ENCODE assay signal across 13 cellular contexts in the genomic region with DNA sequence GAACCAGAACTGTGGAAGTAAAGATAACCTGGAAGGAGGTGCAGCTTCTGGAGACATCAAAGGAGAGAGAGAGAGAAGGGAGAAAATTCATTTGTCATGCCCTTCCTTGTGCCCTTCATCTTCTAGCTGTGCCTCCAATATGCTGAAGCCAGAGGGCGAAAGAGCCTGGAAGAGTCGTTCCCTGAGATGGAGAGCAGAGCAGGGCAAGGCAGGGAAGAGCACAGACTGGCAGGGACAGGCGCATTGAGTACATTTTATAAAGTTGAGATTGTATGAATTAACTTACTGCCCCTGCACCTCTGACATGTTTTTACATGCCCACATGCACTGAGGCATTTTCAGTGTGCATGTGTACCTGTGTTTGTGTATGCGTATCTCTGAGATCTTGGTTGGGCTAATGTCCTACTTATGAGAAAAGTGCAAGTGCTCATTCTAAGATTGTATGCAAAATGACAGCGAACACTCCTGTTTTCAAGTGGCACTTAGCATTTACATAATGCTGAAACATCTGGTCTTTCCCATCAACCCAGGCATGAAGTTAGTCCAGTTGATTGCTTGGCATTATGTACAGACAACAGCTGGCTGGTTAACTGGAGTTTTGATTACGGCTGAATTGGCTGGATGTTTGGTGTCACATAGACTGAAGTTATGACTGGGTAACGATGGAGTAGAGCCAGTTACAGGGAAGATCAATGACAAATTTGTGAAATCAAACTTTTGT. TPM values are rescaled to one million over a fixed set of nuclear protein-coding genes. Genes with fewer than 3 reads are reported as not detected.
DNase-seq lines count a peak whose midpoint lies in the region; ATAC-seq, FAIRE-seq and TF ChIP-seq lines count a peak whose summit lies in the region.
"Had no signal": no experiment of that assay in that cellular context is flagged by ENCODE, and none has a peak within 500 bp of the region (broad histone marks: within the 10 kb centered on the region; RNA-seq: fewer than 3 reads in every experiment).

No MANE protein-coding gene starts in this region.

- H3K36me3 ChIP-seq in BE2C (no peaks in the 10 kb centered on the region), K562 (ENCODE audit: control insufficient read depth, insufficient read depth, low read length) (no peaks in the 10 kb centered on the region), lower lobe of right lung (no peaks in the 10 kb centered on the region), upper lobe of left lung (no peaks in the 10 kb centered on the region)

- H3K79me2 ChIP-seq in K562 (ENCODE audit: control insufficient read depth, insufficient read depth, low read length), result no peaks in the 10 kb centered on the region

- H4K20me1 ChIP-seq in K562 (replicated peaks; ENCODE audit: control insufficient read depth, insufficient read depth, low read length), result no peaks in the 10 kb centered on the region

- CTCF ChIA-PET in K562 (lab: Yijun Ruan, JAX; ENCODE audit: low intra/inter-chr PET ratio), result interaction anchor here (0.7 kb wide), 1 partner anchor 1443 kb away, joined by 3 read pairs; no protein-coding TSS in a partner anchor

- H3K4me3 ChIP-seq in BE2C (ENCODE audit: low read depth, low read length) (no peak overlapping the region), K562 (no peak overlapping the region), lower lobe of right lung (no peak overlapping the region), upper lobe of left lung (no peak overlapping the region)
- H3K4me3 ChIP-seq: GM12878 had no signal

- H3K27ac ChIP-seq in K562 (ENCODE audit: extremely low read depth, low read depth, low read length) (no peak overlapping the region), lower lobe of right lung (no peak overlapping the region), upper lobe of left lung (peak overlapping the region in 2 of 4 donors; percentile 7 to 20)

- 2% methylated on average over 7 of the region's 7 CpGs for WGBS in K562 (ENCODE audit: insufficient coverage, low coverage, missing lambda C conversion rate)
- WGBS in upper lobe of left lung, 2 donors, result 65 to 77% methylated on average over 7 of the region's 7 CpGs

- H3K4me1 ChIP-seq in BE2C (no peaks in the 10 kb centered on the region), K562 (replicated peaks in 1 of 2; ENCODE audit: control insufficient read depth in 2 of 2, insufficient read depth in 2 of 2, low read length in 2 of 2) (no peaks in the 10 kb centered on the region), lower lobe of right lung (peaks cover 9% of the 10 kb centered on the region), upper lobe of left lung (peaks cover 0 to 9% (median 6%) of the 10 kb centered on the region in 4 donors)

- intact Hi-C loops in K562 (cut with micrococcal nuclease) (no loop called here), lower lobe of right lung (cut with DNase I) (no loop called here)

- H3K9ac ChIP-seq in K562 (ENCODE audit: insufficient read depth in 1 of 2, low read depth in 2 of 2, low read length in 2 of 2), result no peak overlapping the region

- no peak overlapping the region for H2AFZ ChIP-seq in K562 (ENCODE audit: low read depth, low read length)

- TF ChIP-seq CTCF in BE2C (IDR thresholded peaks at IDR 0.05; ENCODE audit: low read depth, low read length), result peak; percentile 27
- no peak for TF ChIP-seq CTCF in K562 (IDR thresholded peaks at IDR 0.05 in 2 of 3, conservative IDR thresholded peaks at IDR 0.05 in 1 of 3; ENCODE audit: insufficient read depth in 2 of 3, low read depth in 1 of 3, low read length in 3 of 3)
- TF ChIP-seq CTCF in lower lobe of right lung (IDR thresholded peaks at IDR 0.05), result peak; percentile 14
- TF ChIP-seq CTCF in upper lobe of left lung (IDR thresholded peaks at IDR 0.05), result no peak

- H3K27me3 ChIP-seq in BE2C, result no peaks in the 10 kb centered on the region
- H3K27me3 ChIP-seq in K562 (ENCODE audit: control insufficient read depth in 2 of 2, insufficient read depth in 2 of 2, low read length in 2 of 2), result no peaks in the 10 kb centered on the region
- no peaks in the 10 kb centered on the region for H3K27me3 ChIP-seq in lower lobe of right lung (ENCODE audit: low read depth)
- no peaks in the 10 kb centered on the region for H3K27me3 ChIP-seq in upper lobe of left lung

- BruUV-seq in K562 (replicated peaks; lab: Mats Ljungman, UMichigan), result no TSS peak

- POLR2A ChIA-PET in K562 (lab: Yijun Ruan, JAX), result no interaction called here

- TF ChIP-seq EP300 in K562 (IDR thresholded peaks at IDR 0.05; ENCODE audit: low read length) (no peak), upper lobe of left lung (IDR thresholded peaks at IDR 0.05) (no peak)

- 0 out of 3 replicates have a peak, but pooled peaks have one; percentile 35 for ATAC-seq in K562
- peak in 1 of 2 donors; percentile 51 for ATAC-seq in lower lobe of right lung
- ATAC-seq in upper lobe of left lung (ENCODE audit: low FRiP score in 2 of 2), result no peak
- ATAC-seq: GM12878 had no signal

- no peaks in the 10 kb centered on the region for H3K9me1 ChIP-seq in K562 (ENCODE audit: control insufficient read depth, insufficient read depth, low read length)

- TF ChIP-seq POLR2A in K562 (conservative IDR thresholded peaks at IDR 0.05), result no peak
- no peak for TF ChIP-seq POLR2A in upper lobe of left lung (IDR thresholded peaks at IDR 0.05)

- no peak overlapping the region for H3K4me2 ChIP-seq in K562 (ENCODE audit: insufficient read depth, low read length)

- FAIRE-seq in K562 (lab: Jason Lieb, UNC), result no peak
- FAIRE-seq: GM12878 had no signal

- H3K9me3 ChIP-seq in BE2C, result no peaks in the 10 kb centered on the region
- H3K9me3 ChIP-seq in K562 (replicated peaks; ENCODE audit: control insufficient read depth, insufficient read depth, low read depth, low read length), result no peaks in the 10 kb centered on the region
- H3K9me3 ChIP-seq in lower lobe of right lung, result no peaks in the 10 kb centered on the region
- H3K9me3 ChIP-seq in upper lobe of left lung, result no peaks in the 10 kb centered on the region

- in situ Hi-C loops in K562 (cut with MboI), result loop anchor here (25.0 kb wide), 1 partner anchor 876 kb away; a partner anchor contains a TSS

- TF ChIP-seq RAD21 in K562 (CRISPR knock-in tag; conservative IDR thresholded peaks at IDR 0.05 in 1 of 2, IDR thresholded peaks at IDR 0.05 in 1 of 2), result no peak

- DNase-seq in BE2C (peak; percentile 15), NCI-H1105 (lab: John Stamatoyannopoulos, UW) (peak; percentile 71), K562 (ENCODE audit: extremely low read depth in 1 of 4, low spot score in 3 of 4) (no peak), lower lobe of right lung (no peak), EL (no peak), NCI-H2081 (lab: John Stamatoyannopoulos, UW) (no peak), upper lobe of left lung (no peak)
- no peak for DNase-seq in stimulated activated CD4-positive, alpha-beta T cell treated with anti-CD3 and anti-CD28 coated beads, Interleukin-2, amount 100 ng/mL, for 24 hours
- DNase-seq: activated CD4-positive, alpha-beta T cell treated with anti-CD3 and anti-CD28 coated beads for 1 hour; activated naive CD4-positive, alpha-beta T cell treated with Interleukin-2 at 50 U/mL for 16 hours; COR-L47; stimulated activated CD4-positive, alpha-beta T cell treated with anti-CD3 and anti-CD28 coated beads, Interleukin-4, amount 100 ng/mL, for 4 hours had no signal

TF ChIP-seq in K562, 482 proteins besides CTCF, POLR2A, EP300 and RAD21 (continues in another document):
- TF ChIP-seq ZNF143 (CRISPR knock-in tag; IDR thresholded peaks at IDR 0.05) (no peak), CC2D1A (IDR thresholded peaks at IDR 0.05) (no peak)
- TF ChIP-seq, protein P1, sequence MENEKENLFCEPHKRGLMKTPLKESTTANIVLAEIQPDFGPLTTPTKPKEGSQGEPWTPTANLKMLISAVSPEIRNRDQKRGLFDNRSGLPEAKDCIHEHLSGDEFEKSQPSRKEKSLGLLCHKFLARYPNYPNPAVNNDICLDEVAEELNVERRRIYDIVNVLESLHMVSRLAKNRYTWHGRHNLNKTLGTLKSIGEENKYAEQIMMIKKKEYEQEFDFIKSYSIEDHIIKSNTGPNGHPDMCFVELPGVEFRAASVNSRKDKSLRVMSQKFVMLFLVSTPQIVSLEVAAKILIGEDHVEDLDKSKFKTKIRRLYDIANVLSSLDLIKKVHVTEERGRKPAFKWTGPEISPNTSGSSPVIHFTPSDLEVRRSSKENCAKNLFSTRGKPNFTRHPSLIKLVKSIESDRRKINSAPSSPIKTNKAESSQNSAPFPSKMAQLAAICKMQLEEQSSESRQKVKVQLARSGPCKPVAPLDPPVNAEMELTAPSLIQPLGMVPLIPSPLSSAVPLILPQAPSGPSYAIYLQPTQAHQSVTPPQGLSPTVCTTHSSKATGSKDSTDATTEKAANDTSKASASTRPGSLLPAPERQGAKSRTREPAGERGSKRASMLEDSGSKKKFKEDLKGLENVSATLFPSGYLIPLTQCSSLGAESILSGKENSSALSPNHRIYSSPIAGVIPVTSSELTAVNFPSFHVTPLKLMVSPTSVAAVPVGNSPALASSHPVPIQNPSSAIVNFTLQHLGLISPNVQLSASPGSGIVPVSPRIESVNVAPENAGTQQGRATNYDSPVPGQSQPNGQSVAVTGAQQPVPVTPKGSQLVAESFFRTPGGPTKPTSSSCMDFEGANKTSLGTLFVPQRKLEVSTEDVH (IDR thresholded peaks at IDR 0.05; ENCODE audit: low read depth, partially characterized antibody), result no peak

RNA-seq across cellular contexts. Expression of a gene that starts 23.7 kb away (rescaled TPM):
- polyA plus RNA-seq in BE2C (2012; ENCODE audit: insufficient read depth, insufficient read length, low read depth), result 45.5 TPM
- total RNA-seq in K562 (2011; cell fraction: chromatin; rRNA removed; ENCODE audit: low replicate concordance), result 40.5 and 87.9 TPM in 2 replicates
- total RNA-seq in K562 (2011; cell fraction: nucleolus; rRNA removed), result 30.2 and 36.1 TPM in 2 replicates
- total RNA-seq in K562 (2011; cell fraction: nucleoplasm; rRNA removed), result 71.1 and 78.1 TPM in 2 replicates
- total RNA-seq in K562 (2014; rRNA removed) (158 and 187 TPM in 2 replicates), K562 (2014; rRNA removed; fragmentation: Illumina TruSeq; extraction: Trizol) (393 and 449 TPM in 2 replicates), K562 (2015; rRNA removed; fragmentation: Illumina TruSeq; extraction: Trizol) (258 and 284 TPM in 2 replicates), K562 (2021) (237 and 256 TPM in 2 replicates), lower lobe of right lung (70.4 TPM), upper lobe of left lung (10 to 100 TPM; 21.1 to 80.9 (median 68.9) TPM)
- polyA plus RNA-seq in K562 (2011; rRNA removed) (175 and 270 TPM in 2 replicates), K562 (2014; fragmentation: Illumina TruSeq; extraction: Trizol) (271 and 289 TPM in 2 replicates), K562 (2014; fragmentation: Nextera tagmentation; extraction: Ambion mirVana) (100 to 1,000 TPM; 729 to 850 TPM), K562 (2014; rRNA removed) (202 and 223 TPM in 2 replicates)
- polyA plus RNA-seq in K562 (2011; cell fraction: cytosol; rRNA removed), result 61.6 and 110 TPM in 2 replicates
- polyA plus RNA-seq in K562 (2011; cell fraction: nucleus; rRNA removed), result 33.5 and 55.7 TPM in 2 replicates
- 228 and 267 TPM in 2 replicates for polyA plus RNA-seq in K562 (2012)
- 309 and 346 TPM in 2 replicates for polyA minus RNA-seq in K562 (2011; rRNA and poly(A)+ RNA removed)
- 79.4 and 123 TPM in 2 replicates for polyA minus RNA-seq in K562 (2011; cell fraction: cytosol; rRNA and poly(A)+ RNA removed)
- 48.5 and 95.6 TPM in 2 replicates for polyA minus RNA-seq in K562 (2011; cell fraction: nucleus; rRNA and poly(A)+ RNA removed)

Comparison
In these comparisons a context has a peak if more than half of its experiments do, and no peak if none do; other contexts are left out.
1. DNase-seq: peak in BE2C (single experiment) and NCI-H1105 (single experiment); none in K562 (0 of 4), lower lobe of right lung (single experiment), EL (single experiment), stimulated activated CD4-positive, alpha-beta T cell treated with anti-CD3 and anti-CD28 coated beads, Interleukin-2, amount 100 ng/mL, for 24 hours (0 of 2), NCI-H2081 (0 of 2) and upper lobe of left lung (0 of 2).
2. CTCF ChIP-seq: peak in BE2C (single experiment) and lower lobe of right lung (single experiment); none in K562 (0 of 3) and upper lobe of left lung (0 of 6).